Comparison of ENCODE assay signal across 9 cellular contexts in the genomic region with DNA sequence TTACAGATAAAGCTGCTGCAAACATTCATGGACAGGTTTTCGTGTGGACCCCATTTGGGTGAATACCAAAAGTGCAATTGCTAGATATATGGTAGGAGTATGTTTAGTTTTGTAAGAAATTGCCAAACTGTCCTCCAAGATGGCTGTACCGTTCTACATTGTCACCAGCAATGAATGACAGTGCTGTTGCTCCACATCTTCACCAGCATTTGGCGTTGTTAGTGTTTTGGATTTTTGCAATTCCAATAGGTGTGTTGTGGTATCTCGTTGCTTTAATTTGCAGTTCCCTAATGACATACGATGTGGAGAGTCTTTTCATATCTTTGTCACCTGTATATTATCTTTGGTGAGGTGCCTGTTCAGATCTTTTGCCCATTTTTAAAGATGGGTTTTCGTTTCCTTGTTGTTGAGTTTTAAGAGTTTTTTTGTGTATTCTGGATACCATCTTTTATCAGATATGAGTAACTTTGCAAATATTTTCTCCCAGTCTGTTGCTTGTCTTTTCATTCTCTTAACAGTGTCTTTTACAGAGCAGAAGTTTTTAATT. TPM values are rescaled to one million over a fixed set of nuclear protein-coding genes. Genes with fewer than 3 reads are reported as not detected.
"Had no signal": no experiment of that assay in that cellular context is flagged by ENCODE, and none has a peak within 500 bp of the region (broad histone marks: within the 10 kb centered on the region; RNA-seq: fewer than 3 reads in every experiment).

No MANE protein-coding gene starts in this region.

- H3K4me3 ChIP-seq: GM23248 had no signal

- H3K9ac ChIP-seq: GM23248 had no signal

- DNase-seq: GM23248, GOT3, H9, HCEC 1CT, HFFc6, KG1 had no signal

- H3K27ac ChIP-seq: GM23248, HL-60 had no signal

- FAIRE-seq: HepG2 had no signal

- ATAC-seq: HepG2 had no signal

- H2AFZ ChIP-seq: GM23248 had no signal

RNA-seq across cellular contexts. Expression of a gene that starts 12.1 kb away (rescaled TPM):
- total RNA-seq: H4 had no signal
